ENCODE assay signal across 20 cellular contexts in the genomic region with DNA sequence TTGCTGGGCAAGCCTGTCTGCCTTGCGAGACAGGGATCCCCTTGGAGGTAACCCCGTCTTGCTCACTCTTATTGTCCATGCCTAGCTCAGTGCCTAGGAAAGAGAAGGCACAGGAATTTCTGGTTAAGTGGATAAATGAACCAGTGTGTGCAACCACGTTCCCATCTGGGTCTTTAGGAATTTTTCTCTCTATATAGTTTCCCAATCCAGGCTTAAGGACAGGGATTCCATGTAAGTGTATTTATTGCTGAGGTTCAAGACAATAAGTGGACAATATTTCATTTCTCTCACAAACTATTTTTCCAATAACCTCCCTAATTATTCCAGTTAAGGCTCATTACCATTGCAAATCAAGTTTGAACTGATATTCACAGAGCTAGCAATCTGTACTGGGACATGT. TPM values are rescaled to one million over a fixed set of nuclear protein-coding genes. Genes with fewer than 3 reads are reported as not detected.
"Had no signal": no experiment of that assay in that cellular context is flagged by ENCODE, and none has a peak within 500 bp of the region (broad histone marks: within the 10 kb centered on the region; RNA-seq: fewer than 3 reads in every experiment).

No MANE protein-coding gene starts in this region.

- H3K4me3 Mint-ChIP-seq: activated B cell treated with CpG ODN at 0.5 μM for 24 hours; activated CD4-positive, alpha-beta memory T cell treated with anti-CD3 and anti-CD28 coated beads, Interleukin-2, amount 10 ng/mL, durations not matched to agents 7 days and 5 days; activated CD8-positive, alpha-beta memory T cell treated with anti-CD3 and anti-CD28 coated beads, Interleukin-2, amount 10 ng/mL, durations not matched to agents 7 days and 5 days; activated naive CD8-positive, alpha-beta T cell treated with anti-CD3 and anti-CD28 coated beads, Interleukin-2, amount 10 ng/mL, durations not matched to agents 7 days and 5 days; immature natural killer cell; naive thymus-derived CD8-positive, alpha-beta T cell; T-cell had no signal

- H3K4me1 Mint-ChIP-seq: activated B cell treated with CpG ODN at 0.5 μM for 24 hours; activated CD8-positive, alpha-beta memory T cell treated with anti-CD3 and anti-CD28 coated beads, Interleukin-2, amount 10 ng/mL, durations not matched to agents 7 days and 5 days; activated naive CD8-positive, alpha-beta T cell treated with anti-CD3 and anti-CD28 coated beads, Interleukin-2, amount 10 ng/mL, durations not matched to agents 7 days and 5 days; naive thymus-derived CD8-positive, alpha-beta T cell; T-cell had no signal

- H3K27ac ChIP-seq: left ventricle myocardium inferior, pancreas, thyroid gland had no signal

- ATAC-seq: activated CD8-positive, alpha-beta memory T cell treated with anti-CD3 and anti-CD28 coated beads, Interleukin-2, amount 10 ng/mL, durations not matched to agents 7 days and 5 days; heart right ventricle; naive thymus-derived CD8-positive, alpha-beta T cell; sciatic nerve; T-cell had no signal

- H3K27ac Mint-ChIP-seq: activated B cell treated with CpG ODN at 0.5 μM for 24 hours; activated CD4-positive, alpha-beta memory T cell treated with anti-CD3 and anti-CD28 coated beads, Interleukin-2, amount 10 ng/mL, durations not matched to agents 7 days and 5 days; activated CD8-positive, alpha-beta memory T cell treated with anti-CD3 and anti-CD28 coated beads, Interleukin-2, amount 10 ng/mL, durations not matched to agents 7 days and 5 days; activated naive CD8-positive, alpha-beta T cell treated with anti-CD3 and anti-CD28 coated beads, Interleukin-2, amount 10 ng/mL, durations not matched to agents 7 days and 5 days; immature natural killer cell; T-cell had no signal

- H3K36me3 ChIP-seq: heart right ventricle, left ventricle myocardium inferior, pancreas, thyroid gland had no signal

- H3K27me3 Mint-ChIP-seq: activated CD4-positive, alpha-beta memory T cell treated with anti-CD3 and anti-CD28 coated beads, Interleukin-2, amount 10 ng/mL, durations not matched to agents 7 days and 5 days; activated CD8-positive, alpha-beta memory T cell treated with anti-CD3 and anti-CD28 coated beads, Interleukin-2, amount 10 ng/mL, durations not matched to agents 7 days and 5 days; T-cell had no signal

- DNase-seq: activated B cell treated with CpG ODN at 0.5 μM for 24 hours; activated CD4-positive, alpha-beta memory T cell treated with anti-CD3 and anti-CD28 coated beads, Interleukin-2, amount 10 ng/mL, durations not matched to agents 7 days and 5 days; activated CD4-positive, alpha-beta T cell treated with anti-CD3 and anti-CD28 coated beads for 48 hours; activated CD8-positive, alpha-beta memory T cell treated with anti-CD3 and anti-CD28 coated beads, Interleukin-2, amount 10 ng/mL, durations not matched to agents 7 days and 5 days; activated naive CD4-positive, alpha-beta T cell treated with Interleukin-2 at 50 U/mL for 16 hours; activated naive CD8-positive, alpha-beta T cell treated with anti-CD3 and anti-CD28 coated beads, Interleukin-2, amount 10 ng/mL, durations not matched to agents 7 days and 5 days; cerebellar nuclear complex; heart right ventricle; immature natural killer cell; kidney glomerular epithelial cell; left ventricle myocardium inferior; naive thymus-derived CD8-positive, alpha-beta T cell; pancreas; stimulated activated CD4-positive, alpha-beta T cell treated with anti-CD3 and anti-CD28 coated beads, Interleukin-12 subunit alpha, Interleukin-12 subunit beta, amount 100 ng/mL, for 4 hours; stimulated activated CD4-positive, alpha-beta T cell treated with anti-CD3 and anti-CD28 coated beads, Interleukin-1b, Interleukin-23, amount 100 ng/mL, for 48 hours; stimulated activated CD8-positive, alpha-beta memory T cell treated with anti-CD3 and anti-CD28 coated beads, Interleukin-4, amount 100 ng/mL, for 48 hours; stimulated activated naive CD4-positive, alpha-beta T cell; T-cell; thyroid gland had no signal

- H3K4me3 ChIP-seq: heart right ventricle, left ventricle myocardium inferior, pancreas, thyroid gland had no signal

- H3K27me3 ChIP-seq: thyroid gland had no signal

- H3K9me3 ChIP-seq: pancreas, thyroid gland had no signal

- H3K4me1 ChIP-seq: heart right ventricle, left ventricle myocardium inferior, pancreas, thyroid gland had no signal

RNA-seq across cellular contexts. Expression of a gene that starts 8.9 kb away (rescaled TPM):
- polyA plus RNA-seq: naive thymus-derived CD8-positive, alpha-beta T cell had no signal
